1 cellular context compared by ENCODE assay signal in genomic region chr1:25993197-25993951, GRCh38.
TF ChIP-seq lines count a peak whose summit lies in the region.

No MANE protein-coding gene starts in this region.

TF ChIP-seq in K562, 482 proteins besides CTCF, POLR2A, EP300 and RAD21 (continued from another document and continues in another):
- no peak for TF ChIP-seq CHD4 (IDR thresholded peaks at IDR 0.05; ENCODE audit: insufficient read depth, insufficient replicate concordance, low read depth, low read length, poor library complexity, severe bottlenecking)
- TF ChIP-seq ESRRB (CRISPR knock-in tag; IDR thresholded peaks at IDR 0.05; ENCODE audit: borderline replicate concordance) = no peak
- no peak for TF ChIP-seq SRF (CRISPR knock-in tag; IDR thresholded peaks at IDR 0.05)
- TF ChIP-seq ZBTB34 (CRISPR knock-in tag; IDR thresholded peaks at IDR 0.05) = no peak
- no peak for TF ChIP-seq THAP12 (CRISPR knock-in tag; IDR thresholded peaks at IDR 0.05)
- no peak for TF ChIP-seq ZSCAN32 (CRISPR knock-in tag; IDR thresholded peaks at IDR 0.05)
- peak; percentile 59; the same call in 1 of the 2 replicates for TF ChIP-seq ZNF583 (CRISPR knock-in tag; IDR thresholded peaks at IDR 0.05)
- no peak for TF ChIP-seq HNRNPH1 (optimal IDR thresholded peaks at IDR 0.05; ENCODE audit: low read depth, low read length)
- TF ChIP-seq LCOR (CRISPR knock-in tag; IDR thresholded peaks at IDR 0.05) = no peak
- TF ChIP-seq SP1 (CRISPR knock-in tag; IDR thresholded peaks at IDR 0.05) = peak; percentile 48; the same call in 1 of the 2 replicates
- no peak for TF ChIP-seq ZNF79 (CRISPR knock-in tag; IDR thresholded peaks at IDR 0.05; ENCODE audit: low read depth)
- TF ChIP-seq SPI1 (IDR thresholded peaks at IDR 0.05; ENCODE audit: borderline replicate concordance, low read depth, low read length) = no peak
- TF ChIP-seq CTCFL (IDR thresholded peaks at IDR 0.05; ENCODE audit: borderline replicate concordance, insufficient read depth, low read depth, low read length, poor library complexity, severe bottlenecking) = no peak
- TF ChIP-seq CBFB (CRISPR knock-in tag; IDR thresholded peaks at IDR 0.05) = no peak
- no peak for TF ChIP-seq ZNF133 (CRISPR knock-in tag; IDR thresholded peaks at IDR 0.05)
- TF ChIP-seq CBFA2T3 (IDR thresholded peaks at IDR 0.05) = peak; percentile 78
- peak; percentile 62 for TF ChIP-seq CXXC5 (CRISPR knock-in tag; IDR thresholded peaks at IDR 0.05)
- no peak for TF ChIP-seq MCM3 (IDR thresholded peaks at IDR 0.05)
- no peak for TF ChIP-seq ETV1 (tag; conservative IDR thresholded peaks at IDR 0.05; ENCODE audit: low read depth)
- TF ChIP-seq ZNF584 (CRISPR knock-in tag; IDR thresholded peaks at IDR 0.05; ENCODE audit: low read depth) = peak; percentile 53; the same call in 1 of the 2 replicates
- peak in 1 of 2 experiments; percentile 75; a peak in 2 of 4 replicates for TF ChIP-seq ZNF318 (IDR thresholded peaks at IDR 0.05; ENCODE audit: borderline replicate concordance in 1 of 2, low read depth in 1 of 2)
- TF ChIP-seq ZNF717 (CRISPR knock-in tag; IDR thresholded peaks at IDR 0.05) = no peak
- TF ChIP-seq TRIM24 (IDR thresholded peaks at IDR 0.05) = no peak
- TF ChIP-seq ZNF778 (CRISPR knock-in tag; IDR thresholded peaks at IDR 0.05) = no peak
- TF ChIP-seq ZNF146 (CRISPR knock-in tag; IDR thresholded peaks at IDR 0.05; ENCODE audit: unreplicated experiment) = no peak
- TF ChIP-seq ZNF143 (CRISPR knock-in tag; IDR thresholded peaks at IDR 0.05) = no peak
- no peak for TF ChIP-seq NFXL1 (CRISPR knock-in tag; IDR thresholded peaks at IDR 0.05)
- TF ChIP-seq GABPA (tag; conservative IDR thresholded peaks at IDR 0.05; ENCODE audit: low read depth) = no peak
- no peak for TF ChIP-seq NR3C1 (CRISPR knock-in tag; IDR thresholded peaks at IDR 0.05)
- peak; percentile 42 for TF ChIP-seq FOSL1 (tag; conservative IDR thresholded peaks at IDR 0.05)
- peak; percentile 59; the same call in 1 of the 2 replicates for TF ChIP-seq ADNP (tag; IDR thresholded peaks at IDR 0.05)
- peak; percentile 2; the same call in 1 of the 2 replicates for TF ChIP-seq NBN (IDR thresholded peaks at IDR 0.05; ENCODE audit: low read depth)
- TF ChIP-seq HNRNPK (IDR thresholded peaks at IDR 0.05; ENCODE audit: low read depth, low read length, poor library complexity, severe bottlenecking) = no peak
- TF ChIP-seq NFYB (IDR thresholded peaks at IDR 0.05; ENCODE audit: extremely low read depth, insufficient read length) = no peak
- TF ChIP-seq CHD7 (IDR thresholded peaks at IDR 0.05; ENCODE audit: low read depth, low read length) = no peak
- no peak for TF ChIP-seq SMAD2 (IDR thresholded peaks at IDR 0.05; ENCODE audit: low read depth, low read length)
